Comparison of ENCODE assay signal across 8 cellular contexts in genomic region chr1:38028105-38028591, GRCh38. TPM values are rescaled to one million over a fixed set of nuclear protein-coding genes. Genes with fewer than 3 reads are reported as not detected.
DNase-seq lines count a peak whose midpoint lies in the region; ATAC-seq and TF ChIP-seq lines count a peak whose summit lies in the region.

No MANE protein-coding gene starts in this region.

- ATAC-seq in GM19043 (IDR thresholded peaks at IDR 0.05; ENCODE audit: low read depth, unreplicated experiment) (peak; percentile 69), HG03064 (IDR thresholded peaks at IDR 0.05; ENCODE audit: low read depth, unreplicated experiment) (peak; percentile 60)

- no peak overlapping the region for H3K4me3 Mint-ChIP-seq in activated CD4-positive, alpha-beta memory T cell treated with anti-CD3 and anti-CD28 coated beads, Interleukin-2, amount 10 ng/mL, durations not matched to agents 7 days and 5 days

- POLR2A ChIA-PET in activated CD4-positive, alpha-beta memory T cell treated with anti-CD3 and anti-CD28 coated beads, Interleukin-2, amount 10 ng/mL, durations not matched to agents 7 days and 5 days (lab: Charles Lee) = interaction anchor here (1.0 to 2.0 kb wide), 6 partner anchors 9 to 39 kb away, joined by 3 to 9 read pairs (median 4); partner anchors contain the start of genes SF3A3 and UTP11
- POLR2A ChIA-PET in SK-N-SH (lab: Yijun Ruan, JAX) = no interaction called here

- H3K79me2 ChIP-seq in SK-N-SH (ENCODE audit: insufficient read depth) = no peaks in the 10 kb centered on the region

- peak overlapping the region in 4 of 11 experiments; percentile 7 to 44 (median 30); a peak in 5 of 22 replicates for H3K9ac ChIP-seq in BLaER1 treated with 17β-estradiol and CSF1 and Interleukin-3, amounts not matched to agents 10 nM and 100 nM
- no peak overlapping the region for H3K9ac ChIP-seq in SK-N-SH

- peak overlapping the region in 2 of 11 experiments; percentile 73 to 77; a peak in 1 of 22 replicates for H3K27ac ChIP-seq in BLaER1 treated with 17β-estradiol and CSF1 and Interleukin-3, amounts not matched to agents 10 nM and 100 nM
- H3K27ac ChIP-seq in SK-N-SH (ENCODE audit: low read depth in 2 of 2, low read length in 1 of 2) = no peak overlapping the region

- H3K27me3 ChIP-seq in BLaER1 treated with 17β-estradiol and CSF1 and Interleukin-3, amounts not matched to agents 10 nM and 100 nM = no peaks in the 10 kb centered on the region
- no peaks in the 10 kb centered on the region for H3K27me3 ChIP-seq in BE2C
- no peaks in the 10 kb centered on the region for H3K27me3 ChIP-seq in SK-N-SH (ENCODE audit: insufficient read depth)

- H3K4me2 ChIP-seq in BLaER1 treated with 17β-estradiol and CSF1 and Interleukin-3, amounts not matched to agents 10 nM and 100 nM = peak overlapping the region in 9 of 11 experiments; percentile 82 to 97 (median 91); a peak in 15 of 22 replicates
- H3K4me2 ChIP-seq in SK-N-SH = no peak overlapping the region

- no peak overlapping the region for H2AFZ ChIP-seq in SK-N-SH (ENCODE audit: low read depth)

- no peak for TF ChIP-seq EP300 in SK-N-SH (IDR thresholded peaks at IDR 0.05; ENCODE audit: borderline replicate concordance in 1 of 2, low read depth in 1 of 2, low read length in 1 of 2)

- H4K20me1 ChIP-seq in BLaER1 treated with 17β-estradiol and CSF1 and Interleukin-3, amounts not matched to agents 10 nM and 100 nM = peaks cover 0 to 54% (median 20%) of the 10 kb centered on the region in 11 experiments; a peak in 14 of 22 replicates
- H4K20me1 ChIP-seq in SK-N-SH (ENCODE audit: insufficient read depth) = no peaks in the 10 kb centered on the region

- CTCF ChIA-PET in activated CD4-positive, alpha-beta memory T cell treated with anti-CD3 and anti-CD28 coated beads, Interleukin-2, amount 10 ng/mL, durations not matched to agents 7 days and 5 days (lab: Charles Lee) = interaction anchor here (0.6 to 3.9 kb wide), 5 partner anchors 10 to 178 kb away, joined by 3 to 29 read pairs (median 5); partner anchors contain the start of gene SF3A3
- CTCF ChIA-PET in SK-N-SH (lab: Yijun Ruan, JAX) = interaction anchor here (0.7 to 6.6 kb wide), 11 partner anchors 10 to 810 kb away, joined by 3 to 52 read pairs (median 5); partner anchors contain the start of gene UTP11

- TF ChIP-seq CTCF in BE2C (IDR thresholded peaks at IDR 0.05; ENCODE audit: low read depth, low read length) (no peak), SK-N-SH (IDR thresholded peaks at IDR 0.05) (no peak)

- peaks cover 46 to 77% (median 56%) of the 10 kb centered on the region in 10 experiments for H3K4me1 ChIP-seq in BLaER1 treated with 17β-estradiol and CSF1 and Interleukin-3, amounts not matched to agents 10 nM and 100 nM
- H3K4me1 ChIP-seq in BE2C (peaks cover 31% of the 10 kb centered on the region), SK-N-SH (ENCODE audit: control insufficient read depth in 1 of 2, insufficient read depth in 2 of 2, low read depth in 1 of 2, low read length in 1 of 2) (peaks cover 31 to 34% of the 10 kb centered on the region in 2 experiments; a peak in 3 of 4 replicates)

- no peaks in the 10 kb centered on the region for H3K9me2 ChIP-seq in SK-N-SH

- H3K4me1 Mint-ChIP-seq in activated CD4-positive, alpha-beta memory T cell treated with anti-CD3 and anti-CD28 coated beads, Interleukin-2, amount 10 ng/mL, durations not matched to agents 7 days and 5 days = peaks cover 56% of the 10 kb centered on the region

- peaks cover 12% of the 10 kb centered on the region for H3K36me3 Mint-ChIP-seq in activated CD4-positive, alpha-beta memory T cell treated with anti-CD3 and anti-CD28 coated beads, Interleukin-2, amount 10 ng/mL, durations not matched to agents 7 days and 5 days (ENCODE audit: low read depth)

- peak; percentile 54 for DNase-seq in activated CD4-positive, alpha-beta memory T cell treated with anti-CD3 and anti-CD28 coated beads, Interleukin-2, amount 10 ng/mL, durations not matched to agents 7 days and 5 days
- peak; percentile 32 for DNase-seq in renal cortical epithelial cell (ENCODE audit: low read depth)
- DNase-seq in T1000 (lab: John Stamatoyannopoulos, UW) = no peak
- no peak for DNase-seq in BE2C
- no peak for DNase-seq in SK-N-SH

- peak overlapping the region; percentile 52 for H3K27ac Mint-ChIP-seq in activated CD4-positive, alpha-beta memory T cell treated with anti-CD3 and anti-CD28 coated beads, Interleukin-2, amount 10 ng/mL, durations not matched to agents 7 days and 5 days

- TF ChIP-seq RAD21 in SK-N-SH (IDR thresholded peaks at IDR 0.05; ENCODE audit: low read length) = no peak

- no peaks in the 10 kb centered on the region for H3K9me3 Mint-ChIP-seq in activated CD4-positive, alpha-beta memory T cell treated with anti-CD3 and anti-CD28 coated beads, Interleukin-2, amount 10 ng/mL, durations not matched to agents 7 days and 5 days

- H3K27me3 Mint-ChIP-seq in activated CD4-positive, alpha-beta memory T cell treated with anti-CD3 and anti-CD28 coated beads, Interleukin-2, amount 10 ng/mL, durations not matched to agents 7 days and 5 days = no peaks in the 10 kb centered on the region

- no peak overlapping the region for H3K4me3 ChIP-seq in BLaER1 treated with 17β-estradiol and CSF1 and Interleukin-3, amounts not matched to agents 10 nM and 100 nM
- H3K4me3 ChIP-seq in BE2C (ENCODE audit: low read depth, low read length) (no peak overlapping the region; the same call in 1 of the 2 replicates), SK-N-SH (ENCODE audit: low read depth in 2 of 2, low read length in 1 of 2) (no peak overlapping the region; a peak in 1 of 4 replicates)

- 60% methylated on average over 3 of the region's 3 CpGs for WGBS in SK-N-SH (ENCODE audit: low lambda C conversion rate)

- peaks cover 31 to 47% (median 33%) of the 10 kb centered on the region in 11 experiments for H3K36me3 ChIP-seq in BLaER1 treated with 17β-estradiol and CSF1 and Interleukin-3, amounts not matched to agents 10 nM and 100 nM
- no peaks in the 10 kb centered on the region for H3K36me3 ChIP-seq in BE2C
- H3K36me3 ChIP-seq in SK-N-SH (replicated peaks in 1 of 2; ENCODE audit: control insufficient read depth in 1 of 2, insufficient read depth in 2 of 2, low read length in 1 of 2) = peaks cover 19 to 25% of the 10 kb centered on the region in 2 experiments

- H3K9me3 ChIP-seq in BLaER1 treated with 17β-estradiol and CSF1 and Interleukin-3, amounts not matched to agents 10 nM and 100 nM (replicated peaks in 1 of 11) = no peaks in the 10 kb centered on the region
- H3K9me3 ChIP-seq in BE2C (no peaks in the 10 kb centered on the region), SK-N-SH (no peaks in the 10 kb centered on the region)

- peaks cover 14% of the 10 kb centered on the region for H3F3A ChIP-seq in SK-N-SH (replicated peaks; ENCODE audit: insufficient read depth)

TF ChIP-seq in SK-N-SH, 30 proteins besides CTCF, POLR2A, EP300 and RAD21 (continues in another document):
- no peak for TF ChIP-seq GATA2 (CRISPR knock-in tag; IDR thresholded peaks at IDR 0.05)
- TF ChIP-seq, protein P1, sequence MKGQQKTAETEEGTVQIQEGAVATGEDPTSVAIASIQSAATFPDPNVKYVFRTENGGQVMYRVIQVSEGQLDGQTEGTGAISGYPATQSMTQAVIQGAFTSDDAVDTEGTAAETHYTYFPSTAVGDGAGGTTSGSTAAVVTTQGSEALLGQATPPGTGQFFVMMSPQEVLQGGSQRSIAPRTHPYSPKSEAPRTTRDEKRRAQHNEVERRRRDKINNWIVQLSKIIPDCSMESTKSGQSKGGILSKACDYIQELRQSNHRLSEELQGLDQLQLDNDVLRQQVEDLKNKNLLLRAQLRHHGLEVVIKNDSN (IDR thresholded peaks at IDR 0.05; ENCODE audit: borderline replicate concordance, low read depth) = no peak
- no peak for TF ChIP-seq CHD2 (IDR thresholded peaks at IDR 0.05; ENCODE audit: low read length, partially characterized antibody)
- no peak for TF ChIP-seq RFX5 (IDR thresholded peaks at IDR 0.05; ENCODE audit: low read length)
- TF ChIP-seq JUND (IDR thresholded peaks at IDR 0.05) = no peak
- TF ChIP-seq FOXM1 (IDR thresholded peaks at IDR 0.05; ENCODE audit: low read depth) = no peak
- TF ChIP-seq RXRA (IDR thresholded peaks at IDR 0.05; ENCODE audit: borderline replicate concordance, low read depth) = no peak
- no peak for TF ChIP-seq TAF1 (IDR thresholded peaks at IDR 0.05; ENCODE audit: borderline replicate concordance, low read depth, low read length)

RNA-seq across cellular contexts. Expression of gene UTP11, which starts 15.6 kb away (rescaled TPM):
- 10 to 100 TPM; 29.1 to 33.2 TPM for total RNA-seq in activated CD4-positive, alpha-beta memory T cell treated with anti-CD3 and anti-CD28 coated beads, Interleukin-2, amount 10 ng/mL, durations not matched to agents 7 days and 5 days
- 34.8 and 46.7 TPM in 2 replicates for total RNA-seq in renal cortical epithelial cell
- 27.7 TPM for polyA plus RNA-seq in BE2C (2012; ENCODE audit: insufficient read depth, insufficient read length, low read depth)
- polyA plus RNA-seq in SK-N-SH (2012; rRNA removed) = 26.8 and 27.3 TPM in 2 replicates
- 38.0 and 45.1 TPM in 2 replicates for polyA plus RNA-seq in SK-N-SH (2012; cell fraction: cytosol; rRNA removed)
- polyA plus RNA-seq in SK-N-SH (2012; cell fraction: nucleus; rRNA removed) = 12.3 and 17.0 TPM in 2 replicates

RNA-seq across cellular contexts. Expression of gene POU3F1, which starts 18.4 kb away (rescaled TPM):
- total RNA-seq in activated CD4-positive, alpha-beta memory T cell treated with anti-CD3 and anti-CD28 coated beads, Interleukin-2, amount 10 ng/mL, durations not matched to agents 7 days and 5 days = not detected
- 0.05 TPM in 1 of 2 replicates, not detected in the other for total RNA-seq in renal cortical epithelial cell
- 0.91 TPM for polyA plus RNA-seq in BE2C (2012; ENCODE audit: insufficient read depth, insufficient read length, low read depth)
- not detected in 2 replicates for polyA plus RNA-seq in SK-N-SH (2012; rRNA removed)
- polyA plus RNA-seq in SK-N-SH (2012; cell fraction: cytosol; rRNA removed) = not detected in 2 replicates
- not detected in 2 replicates for polyA plus RNA-seq in SK-N-SH (2012; cell fraction: nucleus; rRNA removed)

RNA-seq across cellular contexts. Expression of gene FHL3, which starts 22.8 kb away (rescaled TPM):
- total RNA-seq in activated CD4-positive, alpha-beta memory T cell treated with anti-CD3 and anti-CD28 coated beads, Interleukin-2, amount 10 ng/mL, durations not matched to agents 7 days and 5 days = 1 to 10 TPM; 9.1 to 9.8 TPM
- total RNA-seq in renal cortical epithelial cell = 3.0 and 22.3 TPM in 2 replicates
- 40.6 TPM for polyA plus RNA-seq in BE2C (2012; ENCODE audit: insufficient read depth, insufficient read length, low read depth)
- polyA plus RNA-seq in SK-N-SH (2012; rRNA removed) = 4.2 and 6.8 TPM in 2 replicates
- polyA plus RNA-seq in SK-N-SH (2012; cell fraction: cytosol; rRNA removed) = 4.1 and 7.3 TPM in 2 replicates
- polyA plus RNA-seq in SK-N-SH (2012; cell fraction: nucleus; rRNA removed) = 13.5 and 14.1 TPM in 2 replicates

RNA-seq across cellular contexts. Expression of gene SF3A3, which starts 38.3 kb away (rescaled TPM):
- 10 to 100 TPM; 72.1 to 74.3 TPM for total RNA-seq in activated CD4-positive, alpha-beta memory T cell treated with anti-CD3 and anti-CD28 coated beads, Interleukin-2, amount 10 ng/mL, durations not matched to agents 7 days and 5 days
- total RNA-seq in renal cortical epithelial cell = 82.5 and 98.4 TPM in 2 replicates
- 74.2 TPM for polyA plus RNA-seq in BE2C (2012; ENCODE audit: insufficient read depth, insufficient read length, low read depth)
- 35.3 and 41.5 TPM in 2 replicates for polyA plus RNA-seq in SK-N-SH (2012; rRNA removed)
- 46.3 and 54.9 TPM in 2 replicates for polyA plus RNA-seq in SK-N-SH (2012; cell fraction: cytosol; rRNA removed)
- polyA plus RNA-seq in SK-N-SH (2012; cell fraction: nucleus; rRNA removed) = 23.1 and 44.0 TPM in 2 replicates

Comparison
In these comparisons a context has a peak if more than half of its experiments do, and no peak if none do; other contexts are left out.
1. DNase-seq: peak in activated CD4-positive, alpha-beta memory T cell treated with anti-CD3 and anti-CD28 coated beads, Interleukin-2, amount 10 ng/mL, durations not matched to agents 7 days and 5 days (single experiment) and renal cortical epithelial cell (single experiment); none in T1000 (single experiment), BE2C (single experiment) and SK-N-SH (single experiment).